Comparison of ENCODE assay signal across 13 cellular contexts in the genomic region with DNA sequence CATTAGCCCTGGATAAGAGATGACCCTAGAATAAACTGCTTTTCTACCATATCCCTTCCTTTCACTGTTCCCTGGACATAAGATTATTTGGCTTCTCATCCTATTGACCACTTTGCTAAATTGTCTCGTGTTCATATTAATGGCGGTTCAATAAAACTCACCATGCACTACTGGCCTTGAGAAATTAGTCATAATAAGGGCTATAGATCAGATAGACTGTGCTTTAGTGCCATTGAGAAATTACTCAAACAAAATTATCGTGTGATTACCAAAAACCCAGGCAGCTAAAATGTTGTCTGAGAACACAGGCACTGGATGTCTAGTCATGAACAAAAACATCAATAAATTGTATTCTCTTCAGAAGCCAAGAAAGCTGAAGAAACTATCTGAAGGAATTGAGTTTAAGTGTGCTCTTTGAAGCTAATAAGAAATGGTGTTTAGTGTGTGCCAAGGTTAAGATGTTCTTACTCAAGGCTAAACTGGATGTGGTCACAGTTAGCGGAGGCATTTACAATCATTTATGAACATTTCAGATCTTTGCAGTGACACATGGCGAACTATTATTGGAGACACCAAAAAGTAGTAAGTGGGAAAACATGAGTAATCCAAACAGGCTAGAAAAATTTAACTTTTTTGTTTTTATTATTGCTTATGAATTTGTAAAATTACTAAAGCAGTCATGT.
DNase-seq lines count a peak whose midpoint lies in the region; ATAC-seq lines count a peak whose summit lies in the region.
"Had no signal": no experiment of that assay in that cellular context is flagged by ENCODE, and none has a peak within 500 bp of the region (broad histone marks: within the 10 kb centered on the region; RNA-seq: fewer than 3 reads in every experiment).

No MANE protein-coding gene starts in this region.

- H2AFZ ChIP-seq in ACC112 (ENCODE audit: low read length, unreplicated experiment) = peak overlapping the region; percentile 44

- in situ Hi-C loops in SK-MEL-5 (cut with HindIII; ENCODE audit: low pct_unique_long_range_greater_than_20kb, low sequenced_read_pairs) = no loop called here
- in situ Hi-C loops in HAP-1 (cut with MboI; ENCODE audit: low sequenced_read_pairs) = no loop called here

- H3K4me3 ChIP-seq in ACC112 (ENCODE audit: low read depth, low read length) (no peak overlapping the region), HAP-1 (no peak overlapping the region)

- ATAC-seq in GM19395 (IDR thresholded peaks at IDR 0.05; ENCODE audit: unreplicated experiment) (peak; percentile 85), HG03108 (IDR thresholded peaks at IDR 0.05; ENCODE audit: unreplicated experiment) (peak; percentile 72)
- ATAC-seq: activated T-helper 17 cell treated with anti-CD3 and anti-CD28 coated beads, Interleukin-2, amount 50 U/mL, for 72 hours had no signal

- peak; percentile 7 for DNase-seq in SK-MEL-5 (ENCODE audit: low read depth, low spot score)
- no peak for DNase-seq in COR-L47 (lab: John Stamatoyannopoulos, UW)
- DNase-seq in iPS-NIHi7 (ENCODE audit: extremely low spot score) = no peak
- no peak for DNase-seq in HAP-1 (ENCODE audit: low spot score in 2 of 2)
- DNase-seq in central memory CD4-positive, alpha-beta T cell = no peak
- DNase-seq: activated B cell treated with CpG ODN at 0.5 μM for 24 hours, H9, trophoblast cell had no signal

- H3K79me2 ChIP-seq in ACC112 (ENCODE audit: control insufficient read depth, insufficient read depth, low read length, unreplicated experiment) = no peaks in the 10 kb centered on the region

- no peaks in the 10 kb centered on the region for H3K27me3 ChIP-seq in ACC112 (ENCODE audit: insufficient read depth, low read length)
- H3K27me3 ChIP-seq in HAP-1 (ENCODE audit: low read depth) = no peaks in the 10 kb centered on the region; the same call in 1 of the 2 replicates

- H3K9me3 ChIP-seq in HAP-1 = no peaks in the 10 kb centered on the region

- H3K4me1 ChIP-seq in ACC112 (ENCODE audit: control insufficient read depth, insufficient read depth, low read length, unreplicated experiment) (no peaks in the 10 kb centered on the region), HAP-1 (no peaks in the 10 kb centered on the region)

- H3K27ac ChIP-seq in ACC112 (ENCODE audit: low read depth, low read length) = no peak overlapping the region
- H3K27ac ChIP-seq: epithelial cell of prostate had no signal

- no peaks in the 10 kb centered on the region for H3K36me3 ChIP-seq in ACC112 (ENCODE audit: insufficient read depth, low read length)
- no peaks in the 10 kb centered on the region for H3K36me3 ChIP-seq in HAP-1 (replicated peaks)
